Comparison of ENCODE assay signal across 8 cellular contexts in the genomic region with DNA sequence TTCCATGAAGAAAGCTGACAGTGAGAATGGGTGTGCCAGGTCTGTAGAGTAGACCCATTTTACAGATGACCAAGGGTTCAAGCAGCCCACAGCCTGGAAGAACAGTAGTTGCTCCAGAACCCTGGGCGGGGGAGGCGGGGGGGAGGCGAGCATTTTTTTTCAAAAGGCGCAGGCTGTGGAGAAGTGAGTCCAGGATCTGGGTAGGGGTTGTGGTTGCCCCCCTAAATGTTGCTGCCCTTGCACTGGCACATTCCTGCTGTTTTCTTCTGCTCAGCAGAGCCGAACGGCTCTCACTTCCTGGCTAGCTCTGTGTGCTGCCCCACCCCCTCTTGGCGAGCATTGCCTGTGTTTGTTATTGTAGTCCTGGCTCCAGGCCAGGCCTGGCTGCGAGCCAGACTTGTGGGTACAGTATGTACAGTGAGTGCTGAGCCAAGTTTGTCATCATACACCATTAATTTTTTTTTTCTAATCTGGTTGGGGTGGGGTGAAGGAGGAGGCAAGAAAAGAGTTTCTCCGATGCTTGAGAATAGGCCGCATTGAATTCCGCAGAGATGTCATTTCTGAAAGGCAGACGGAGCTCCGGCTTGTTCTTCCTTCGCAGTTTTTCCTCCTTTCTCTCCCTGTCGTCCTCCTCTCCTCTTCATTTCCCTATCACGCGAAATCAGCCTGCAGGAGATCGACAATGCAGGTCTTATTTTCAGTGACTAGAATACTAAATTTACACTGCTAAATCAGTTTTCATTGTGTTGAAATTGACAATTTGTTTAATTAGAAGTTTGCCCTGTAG.
DNase-seq lines count a peak whose midpoint lies in the region; ATAC-seq, FAIRE-seq and TF ChIP-seq lines count a peak whose summit lies in the region.

No MANE protein-coding gene starts in this region.

- H3K4me3 ChIP-seq in adipocyte (ENCODE audit: low read length) (peak overlapping the region; percentile 70), cardiac muscle cell (no peak overlapping the region), tibial nerve (peak overlapping the region; percentile 7 to 38 (median 23))

- H3K36me3 Mint-ChIP-seq in T-cell (no peaks in the 10 kb centered on the region), progenitor cell of endocrine pancreas (ENCODE audit: insufficient read depth) (peaks cover 3% of the 10 kb centered on the region)

- H3K9me3 Mint-ChIP-seq in T-cell (no peaks in the 10 kb centered on the region), progenitor cell of endocrine pancreas (ENCODE audit: low read depth) (no peaks in the 10 kb centered on the region)

- H3K27ac ChIP-seq in cardiac muscle cell: no peak overlapping the region
- H3K27ac ChIP-seq in tibial nerve: peak overlapping the region; percentile 95 to 99 (median 97)

- H3K4me3 Mint-ChIP-seq in T-cell (peak overlapping the region; percentile 49 to 70 (median 51)), progenitor cell of endocrine pancreas (ENCODE audit: low read depth) (no peak overlapping the region)

- H3K27me3 ChIP-seq in adipocyte (replicated peaks; ENCODE audit: control insufficient read depth, insufficient read depth, low read length): no peaks in the 10 kb centered on the region
- no peaks in the 10 kb centered on the region for H3K27me3 ChIP-seq in cardiac muscle cell
- H3K27me3 ChIP-seq in tibial nerve: no peaks in the 10 kb centered on the region

- peak; percentile 93 to 98 (median 97) for ATAC-seq in T-cell (replicated peaks in 1 of 4)

- H3K9me3 ChIP-seq in adipocyte (ENCODE audit: control insufficient read depth, low read length) (no peaks in the 10 kb centered on the region), cardiac muscle cell (ENCODE audit: low read depth) (no peaks in the 10 kb centered on the region), tibial nerve (no peaks in the 10 kb centered on the region)

- TF ChIP-seq POLR2A in H54 (IDR thresholded peaks at IDR 0.05; ENCODE audit: low read depth, low read length) (no peak), tibial nerve (IDR thresholded peaks at IDR 0.05) (peak; percentile 7 to 73)

- peaks cover 46% of the 10 kb centered on the region for H3K36me3 ChIP-seq in adipocyte (ENCODE audit: control insufficient read depth, insufficient read depth, low read length, severe bottlenecking)
- H3K36me3 ChIP-seq in cardiac muscle cell: no peaks in the 10 kb centered on the region
- peaks cover 0 to 26% (median 6%) of the 10 kb centered on the region in 3 donors for H3K36me3 ChIP-seq in tibial nerve

- no peak for FAIRE-seq in H54 (lab: Jason Lieb, UNC)

- H3K27me3 Mint-ChIP-seq in T-cell: no peaks in the 10 kb centered on the region
- H3K27me3 Mint-ChIP-seq in progenitor cell of endocrine pancreas: no peaks in the 10 kb centered on the region

- TF ChIP-seq CTCF in cardiac muscle cell (IDR thresholded peaks at IDR 0.05; ENCODE audit: low read depth, low read length) (no peak), progenitor cell of endocrine pancreas (IDR thresholded peaks at IDR 0.05; ENCODE audit: unreplicated experiment) (no peak), tibial nerve (IDR thresholded peaks at IDR 0.05) (no peak)

- POLR2A ChIA-PET in T-cell (lab: Charles Lee): interaction anchor here in 1 of 2 donors (0.7 to 1.1 kb wide), 3 partner anchors 9 to 44 kb away, joined by 3 to 4 read pairs (median 4); no protein-coding TSS in a partner anchor

- CTCF ChIA-PET in T-cell (lab: Charles Lee): interaction anchor here (0.6 to 1.3 kb wide), 10 partner anchors 13 to 180 kb away, joined by 3 to 5 read pairs (median 4); a partner anchor contains a TSS

- peak overlapping the region; percentile 96 for H3K9ac ChIP-seq in adipocyte (ENCODE audit: low read length)

- WGBS in tibial nerve, 2 donors: 2 to 4% methylated on average over 18 of the region's 18 CpGs

- H3K4me1 ChIP-seq in adipocyte (ENCODE audit: control insufficient read depth, insufficient read depth, low read length): peaks cover 83% of the 10 kb centered on the region
- H3K4me1 ChIP-seq in cardiac muscle cell (ENCODE audit: low read depth): peaks cover 27% of the 10 kb centered on the region
- H3K4me1 ChIP-seq in tibial nerve: peaks cover 16 to 96% (median 93%) of the 10 kb centered on the region in 4 donors

- DNase-seq in C1 segment of cervical spinal cord (lab: John Stamatoyannopoulos, UW) (peak; percentile 38 to 94 (median 85)), H54 (ENCODE audit: insufficient read length, low spot score) (peak; percentile 26), NCI-H1417 (lab: John Stamatoyannopoulos, UW) (peak; percentile 98 to 99 (median 98)), T-cell (peak; percentile 97 to 99 (median 98)), adipocyte (ENCODE audit: low read depth) (peak; percentile 97), cardiac muscle cell (ENCODE audit: low read depth in 1 of 2, low spot score in 1 of 2) (peak; percentile 81 to 99), progenitor cell of endocrine pancreas (ENCODE audit: low spot score, unreplicated experiment) (no peak), tibial nerve (ENCODE audit: low spot score in 2 of 2) (peak; percentile 100)

- H3K4me1 Mint-ChIP-seq in T-cell (peaks cover 79 to 87% (median 87%) of the 10 kb centered on the region in 3 donors), progenitor cell of endocrine pancreas (ENCODE audit: low read depth) (peaks cover 12% of the 10 kb centered on the region)

- peak overlapping the region; percentile 86 to 93 for H3K27ac Mint-ChIP-seq in T-cell
- peak overlapping the region; percentile 29 for H3K27ac Mint-ChIP-seq in progenitor cell of endocrine pancreas

- peak; percentile 100 for TF ChIP-seq EP300 in tibial nerve (IDR thresholded peaks at IDR 0.05)
